22 cellular contexts compared by ENCODE assay signal in genomic region chr15:80246425-80246894, GRCh38. TPM values are rescaled to one million over a fixed set of nuclear protein-coding genes. Genes with fewer than 3 reads are reported as not detected.
DNase-seq lines count a peak whose midpoint lies in the region; TF ChIP-seq lines count a peak whose summit lies in the region.
"Had no signal": no experiment of that assay in that cellular context is flagged by ENCODE, and none has a peak within 500 bp of the region (broad histone marks: within the 10 kb centered on the region; RNA-seq: fewer than 3 reads in every experiment).

No MANE protein-coding gene starts in this region.

- H3K36me3 Mint-ChIP-seq in brain = no peaks in the 10 kb centered on the region
- H3K36me3 Mint-ChIP-seq: memory B cell had no signal

- no peaks in the 10 kb centered on the region for H3K9me3 ChIP-seq in uterus

- no peak overlapping the region for H3K27ac ChIP-seq in uterus
- H3K27ac ChIP-seq: cardiac muscle cell had no signal

- peaks cover 41% of the 10 kb centered on the region for H3K4me1 Mint-ChIP-seq in brain

- H3K36me3 ChIP-seq in uterus = no peaks in the 10 kb centered on the region
- H3K36me3 ChIP-seq: cardiac muscle cell had no signal

- H3K4me3 ChIP-seq in foreskin fibroblast (ENCODE audit: low read depth in 1 of 2, low read length in 2 of 2) = no peak overlapping the region
- H3K4me3 ChIP-seq in uterus = no peak overlapping the region
- H3K4me3 ChIP-seq: cardiac muscle cell, dorsolateral prefrontal cortex, K562 had no signal

- H3K4me3 Mint-ChIP-seq in brain = no peak overlapping the region
- H3K4me3 Mint-ChIP-seq: activated CD8-positive, alpha-beta T cell treated with anti-CD3 and anti-CD28 coated beads, Interleukin-2, amount 10 ng/mL, durations not matched to agents 7 days and 5 days; activated T-cell treated with anti-CD3 and anti-CD28 coated beads, Interleukin-2, amount 50 U/mL, for 24 hours; memory B cell had no signal

- peaks cover 0 to 2% of the 10 kb centered on the region in 2 donors for H3K4me1 ChIP-seq in uterus

- DNase-seq in HT1080 (ENCODE audit: low read depth) (peak; percentile 18), kidney tubule cell (ENCODE audit: low spot score) (peak; percentile 6), putamen (ENCODE audit: low spot score) (peak; percentile 50), foreskin fibroblast (no peak), SW 1271 (lab: John Stamatoyannopoulos, UW) (no peak), dermis blood vessel endothelial cell (no peak), uterus (no peak)
- DNase-seq: ACHN; activated CD8-positive, alpha-beta T cell treated with anti-CD3 and anti-CD28 coated beads, Interleukin-2, amount 10 ng/mL, durations not matched to agents 7 days and 5 days; activated naive CD4-positive, alpha-beta T cell; activated T-cell treated with anti-CD3 and anti-CD28 coated beads, Interleukin-2, amount 50 U/mL, for 24 hours; islet precursor cell; NCI-H2171 treated with DMSO at 0.1 percent for 48 hours; NCI-H69; stimulated activated CD8-positive, alpha-beta memory T cell treated with anti-CD3 and anti-CD28 coated beads, Interleukin-4, amount 100 ng/mL, for 48 hours had no signal

- intact Hi-C loops in uterus (cut with DNase I; ENCODE audit: low total_unique reads) = no loop called here

- peaks cover 0 to 2% (median 0%) of the 10 kb centered on the region in 5 experiments for H3K9me3 Mint-ChIP-seq in brain
- H3K9me3 Mint-ChIP-seq: activated T-cell treated with anti-CD3 and anti-CD28 coated beads, Interleukin-2, amount 50 U/mL, for 24 hours; memory B cell had no signal

- peaks cover 39% of the 10 kb centered on the region for H3K27me3 Mint-ChIP-seq in brain

- no peak for TF ChIP-seq CTCF in brain (conservative IDR thresholded peaks at IDR 0.05)
- no peak for TF ChIP-seq CTCF in foreskin fibroblast (IDR thresholded peaks at IDR 0.05; ENCODE audit: low read depth, low read length)
- no peak for TF ChIP-seq CTCF in uterus (IDR thresholded peaks at IDR 0.05)

- peak overlapping the region in 3 of 5 experiments; percentile 13 to 62 (median 20) for H3K27ac Mint-ChIP-seq in brain
- H3K27ac Mint-ChIP-seq: activated CD8-positive, alpha-beta T cell treated with anti-CD3 and anti-CD28 coated beads, Interleukin-2, amount 10 ng/mL, durations not matched to agents 7 days and 5 days; activated T-cell treated with anti-CD3 and anti-CD28 coated beads, Interleukin-2, amount 50 U/mL, for 24 hours; CD14-positive monocyte; memory B cell had no signal

- H3K27me3 ChIP-seq in uterus = peaks cover 0 to 7% of the 10 kb centered on the region in 2 donors

- TF ChIP-seq POLR2A in uterus (IDR thresholded peaks at IDR 0.05) = no peak

RNA-seq across cellular contexts. Expression of gene CTXND1, which starts 5.6 kb away (rescaled TPM):
- total RNA-seq in HT1080 (2014; rRNA removed; shearing (Covaris generic)) = 0.07 TPM in 1 of 2 replicates, not detected in the other
- polyA plus RNA-seq in HT1080 (2015; cell fraction: cytosol; rRNA removed) = not detected in 2 replicates
- not detected in 2 replicates for polyA plus RNA-seq in HT1080 (2015; cell fraction: nucleus; rRNA removed)
- polyA plus RNA-seq in brain (ENCODE audit: insufficient read depth, low read depth, low replicate concordance) = 1.5 TPM
- total RNA-seq in dermis blood vessel endothelial cell (not detected in 2 replicates), uterus (under 1 TPM in 2 of 4 donors, not detected in 2; 0.07 to 0.09 TPM)
- total RNA-seq: activated CD8-positive, alpha-beta T cell treated with anti-CD3 and anti-CD28 coated beads, Interleukin-2, amount 10 ng/mL, durations not matched to agents 7 days and 5 days; K562; osteoblast had no signal
- polyA plus RNA-seq: CD14-positive monocyte had no signal

Comparison
In these comparisons a context has a peak if more than half of its experiments do, and no peak if none do; other contexts are left out.
1. DNase-seq: peak in HT1080 (single experiment), kidney tubule cell (single experiment) and putamen (single experiment); none in foreskin fibroblast (0 of 2), SW 1271 (0 of 2), dermis blood vessel endothelial cell (single experiment) and uterus (0 of 2).